22 cellular contexts compared by ENCODE assay signal in the genomic region with DNA sequence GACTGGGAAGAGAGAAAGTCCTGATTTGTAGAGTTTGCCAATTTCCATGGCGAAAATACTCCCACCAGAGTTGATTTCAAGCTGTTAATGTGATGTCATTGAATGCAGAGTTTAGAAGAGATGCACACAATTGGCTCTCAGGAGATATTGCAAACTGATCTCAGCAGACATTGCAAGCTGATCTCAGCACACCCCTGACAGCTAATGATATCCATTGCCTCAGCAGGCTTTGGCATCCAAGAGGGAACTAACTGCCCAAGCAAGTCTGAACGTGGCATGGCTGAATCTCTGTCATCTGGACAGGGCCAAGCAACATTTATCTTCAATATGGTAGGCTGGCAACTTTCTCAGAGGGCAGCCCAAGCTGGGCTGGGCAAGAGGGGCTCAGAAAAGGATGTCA.
"Had no signal": no experiment of that assay in that cellular context is flagged by ENCODE, and none has a peak within 500 bp of the region (broad histone marks: within the 10 kb centered on the region; RNA-seq: fewer than 3 reads in every experiment).

No MANE protein-coding gene starts in this region.

- DNase-seq: activated B cell treated with CpG ODN at 0.5 μM for 24 hours; activated CD4-positive, alpha-beta T cell treated with anti-CD3 and anti-CD28 coated beads for 36 hours; activated CD4-positive, alpha-beta T cell treated with anti-CD3 and anti-CD28 coated beads, Interleukin-2, amount 50 U/mL, for 4 hours; activated CD8-positive, alpha-beta memory T cell treated with anti-CD3 and anti-CD28 coated beads for 24 hours; activated CD8-positive, alpha-beta memory T cell treated with anti-CD3 and anti-CD28 coated beads, Interleukin-2, amount 50 U/mL, for 4 hours; activated naive CD4-positive, alpha-beta T cell; activated T-cell treated with anti-CD3 and anti-CD28 coated beads, Interleukin-2, amount 50 U/mL, for 4 hours; adrenal gland; brain microvascular endothelial cell; effector memory CD8-positive, alpha-beta T cell; foreskin keratinocyte; naive thymus-derived CD4-positive, alpha-beta T cell; stimulated activated CD4-positive, alpha-beta T cell treated with anti-CD3 and anti-CD28 coated beads, Interleukin-12 subunit alpha, Interleukin-12 subunit beta, amount 100 ng/mL, for 4 hours; stimulated activated naive CD8-positive, alpha-beta T cell treated with anti-CD3 and anti-CD28 coated beads, Interleukin-15, amount 100 ng/mL, for 72 hours; T1000; tibial artery had no signal

- H3K4me3 ChIP-seq: adrenal gland, ascending aorta, esophagus muscularis mucosa, hepatocyte, neural progenitor cell, tibial artery had no signal

- H3K9me3 ChIP-seq: adrenal gland, ascending aorta, esophagus muscularis mucosa, tibial artery had no signal

- FAIRE-seq: colon, endothelial cell of umbilical vein had no signal

- ATAC-seq: activated CD4-positive, alpha-beta T cell treated with anti-CD3 and anti-CD28 coated beads for 36 hours; activated T-cell treated with anti-CD3 and anti-CD28 coated beads, Interleukin-2, amount 50 U/mL, for 4 hours; effector memory CD8-positive, alpha-beta T cell; foreskin keratinocyte; naive thymus-derived CD4-positive, alpha-beta T cell; stimulated activated naive CD8-positive, alpha-beta T cell treated with anti-CD3 and anti-CD28 coated beads, Interleukin-15, amount 100 ng/mL, for 72 hours had no signal

- H3K4me1 ChIP-seq: foreskin keratinocyte, neural progenitor cell had no signal

- H3K36me3 ChIP-seq: adrenal gland, ascending aorta, brain microvascular endothelial cell, esophagus muscularis mucosa, neural progenitor cell, tibial artery had no signal

- H3K27me3 ChIP-seq: adrenal gland, ascending aorta, brain microvascular endothelial cell, esophagus muscularis mucosa, hepatocyte, neural progenitor cell, tibial artery had no signal

- H3K27ac ChIP-seq: ascending aorta, brain microvascular endothelial cell, esophagus muscularis mucosa, foreskin keratinocyte, hepatocyte, neural progenitor cell, tibial artery had no signal
